8 cellular contexts compared by ENCODE assay signal in genomic region chr11:60775420-60775961, GRCh38. TPM values are rescaled to one million over a fixed set of nuclear protein-coding genes. Genes with fewer than 3 reads are reported as not detected.
DNase-seq lines count a peak whose midpoint lies in the region; ATAC-seq and TF ChIP-seq lines count a peak whose summit lies in the region.

No MANE protein-coding gene starts in this region.

- in situ Hi-C loops in astrocyte of the cerebellum (cut with HindIII; ENCODE audit: low sequenced_read_pairs) = loop anchor here (5.0 kb wide), 1 partner anchor 52 kb away; no protein-coding TSS in a partner anchor

- H3K27ac ChIP-seq in spleen = no peak overlapping the region

- WGBS in spleen, 5 donors = 12 to 16% (median 15%) methylated on average over 15 of the region's 15 CpGs

- H3K27me3 ChIP-seq in spleen (replicated peaks in 1 of 7) = peaks cover 0 to 20% (median 0%) of the 10 kb centered on the region in 7 donors

- TF ChIP-seq CTCF in astrocyte of the cerebellum (IDR thresholded peaks at IDR 0.05; ENCODE audit: low read depth, low read length, missing control alignments) (peak; percentile 94), spleen (IDR thresholded peaks at IDR 0.05 in 8 of 11, conservative IDR thresholded peaks at IDR 0.05 in 3 of 11) (peak; percentile 72 to 95 (median 88))

- H3K9me3 ChIP-seq in spleen = no peaks in the 10 kb centered on the region

- DNase-seq in SHP77 (lab: John Stamatoyannopoulos, UW) = peak; percentile 31 to 59
- DNase-seq in SHP77 treated with DMSO at 0.1 percent for 48 hours (lab: John Stamatoyannopoulos, UW) = no peak
- DNase-seq in NCI-H187 treated with DMSO at 0.1 percent for 48 hours (lab: John Stamatoyannopoulos, UW) = peak; percentile 21
- DNase-seq in T-helper 9 cell = peak; percentile 72
- peak; percentile 78 for DNase-seq in astrocyte of the cerebellum (ENCODE audit: low read depth)
- DNase-seq in iPS DF 19.7 (ENCODE audit: low read depth, low spot score) = peak; percentile 75
- DNase-seq in spleen = peak; percentile 85

- H3K4me1 ChIP-seq in spleen = peaks cover 0 to 12% (median 9%) of the 10 kb centered on the region in 6 donors

- no peak for TF ChIP-seq POLR2A in spleen (IDR thresholded peaks at IDR 0.05)

- intact Hi-C loops in spleen (cut with DNase I; ENCODE audit: low total_unique reads) = no loop called here

- H3K36me3 ChIP-seq in spleen = no peaks in the 10 kb centered on the region

- ATAC-seq in HG02938 (IDR thresholded peaks at IDR 0.05; ENCODE audit: unreplicated experiment) = peak; percentile 58

- H3K4me3 ChIP-seq in astrocyte of the cerebellum (ENCODE audit: low read depth, low read length) (no peak overlapping the region), spleen (no peak overlapping the region)

RNA-seq across cellular contexts. Expression of gene MS4A10, which starts 9.6 kb away (rescaled TPM):
- not detected for total RNA-seq in spleen
- not detected for polyA plus RNA-seq in spleen

RNA-seq across cellular contexts. Expression of gene MS4A15, which starts 18.8 kb away (rescaled TPM):
- not detected for total RNA-seq in spleen
- polyA plus RNA-seq in spleen = not detected

RNA-seq across cellular contexts. Expression of gene MS4A18, which starts 51.0 kb away (rescaled TPM):
- total RNA-seq in spleen = not detected
- polyA plus RNA-seq in spleen = not detected
